Comparison of ENCODE assay signal across 8 cellular contexts in the genomic region with DNA sequence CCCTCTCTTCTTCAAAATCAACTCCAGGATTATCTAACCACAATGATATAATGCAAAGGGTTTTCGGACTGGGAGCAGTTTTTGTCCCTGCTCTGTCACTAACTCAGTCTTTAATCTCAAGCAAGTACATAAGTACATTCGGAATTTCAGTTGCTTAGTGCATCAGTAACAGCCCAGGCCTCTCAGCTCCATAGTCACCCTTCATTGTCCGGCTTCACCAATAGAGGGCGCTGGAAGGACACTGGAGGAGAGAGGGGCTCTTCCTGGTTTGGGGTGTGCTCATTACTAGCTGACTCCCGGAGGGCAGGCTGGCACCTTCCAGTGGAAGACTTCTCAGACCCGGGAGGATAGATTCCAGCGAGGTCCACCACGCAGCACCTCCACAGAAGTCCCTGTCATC.
DNase-seq lines count a peak whose midpoint lies in the region; ATAC-seq and TF ChIP-seq lines count a peak whose summit lies in the region.

No MANE protein-coding gene starts in this region.

- in situ Hi-C loops in ACHN (cut with HindIII; ENCODE audit: low pct_ligation_motif_present, low pct_unique_long_range_greater_than_20kb, low sequenced_read_pairs): no loop called here

- no peak overlapping the region for H3K27ac ChIP-seq in adrenal gland

- intact Hi-C loops in adrenal gland (cut with DNase I): no loop called here

- ATAC-seq in HG02759 (IDR thresholded peaks at IDR 0.05; ENCODE audit: unreplicated experiment): peak; percentile 87

- WGBS in adrenal gland, 4 donors: 55 to 81% (median 58%) methylated on average over 4 to 8 of the region's 8 CpGs

- peak; percentile 76 for TF ChIP-seq CTCF in GM12874 (IDR thresholded peaks at IDR 0.05; ENCODE audit: insufficient read depth, low read depth, low read length)
- TF ChIP-seq CTCF in adrenal gland (IDR thresholded peaks at IDR 0.05): peak in 5 of 6 experiments; percentile 5 to 43 (median 37)

- no peaks in the 10 kb centered on the region for H3K9me3 ChIP-seq in adrenal gland (replicated peaks in 1 of 3)

- peak; percentile 62 for DNase-seq in ACHN
- peak; percentile 37 for DNase-seq in NCI-H226
- peak; percentile 11 to 54 (median 19) for DNase-seq in adrenal gland
- DNase-seq in lung microvascular endothelial cell (ENCODE audit: low read depth in 2 of 2): peak; percentile 4 to 57
- DNase-seq in hippocampal formation (lab: John Stamatoyannopoulos, UW): no peak
- DNase-seq in NCI-H510A (lab: John Stamatoyannopoulos, UW): no peak

- H3K27me3 ChIP-seq in adrenal gland: no peaks in the 10 kb centered on the region

- H3K4me3 ChIP-seq in adrenal gland: no peak overlapping the region

- no peaks in the 10 kb centered on the region for H3K36me3 ChIP-seq in adrenal gland (replicated peaks in 1 of 2)

- TF ChIP-seq POLR2A in adrenal gland (IDR thresholded peaks at IDR 0.05): no peak

- no peaks in the 10 kb centered on the region for H3K4me1 ChIP-seq in adrenal gland (replicated peaks in 1 of 2)

Comparison
In these comparisons a context has a peak if more than half of its experiments do, and no peak if none do; other contexts are left out.
1. DNase-seq: peak in ACHN (single experiment), NCI-H226 (single experiment), adrenal gland (7 of 7) and lung microvascular endothelial cell (2 of 2); none in hippocampal formation (0 of 2) and NCI-H510A (single experiment).